In genomic region chr3:98592345-98592935, GRCh38 we compare ENCODE assay signal across 8 cellular contexts. TPM values are rescaled to one million over a fixed set of nuclear protein-coding genes. Genes with fewer than 3 reads are reported as not detected.
DNase-seq lines count a peak whose midpoint lies in the region; ATAC-seq and TF ChIP-seq lines count a peak whose summit lies in the region.

No MANE protein-coding gene starts in this region.

- no peaks in the 10 kb centered on the region for H3K9me3 Mint-ChIP-seq in activated T-helper 17 cell treated with anti-CD3 and anti-CD28 coated beads, Interleukin-2, amount 50 U/mL, for 72 hours
- no peaks in the 10 kb centered on the region for H3K9me3 Mint-ChIP-seq in stimulated activated naive CD8-positive, alpha-beta T cell treated with anti-CD3 and anti-CD28 coated beads, Interleukin-15, amount 100 ng/mL, for 72 hours

- DNase-seq in HL-60 (ENCODE audit: low read depth in 1 of 2, low spot score in 1 of 2) (no peak), AG08396 (ENCODE audit: low spot score) (no peak), NCI-H1105 treated with DMSO at 0.1 percent for 48 hours (lab: John Stamatoyannopoulos, UW) (no peak)
- no peak for DNase-seq in stimulated activated naive CD8-positive, alpha-beta T cell treated with anti-CD3 and anti-CD28 coated beads, Interleukin-15, amount 100 ng/mL, for 72 hours

- H3K4me3 ChIP-seq in HL-60 (replicated peaks; ENCODE audit: insufficient read depth, low read length): peak overlapping the region; percentile 87
- H3K4me3 ChIP-seq in iPS-18c (ENCODE audit: insufficient read depth, low read depth, low read length): peak overlapping the region; percentile 76

- no peak overlapping the region for H3K27ac ChIP-seq in HL-60 (replicated peaks)

- peaks cover 62% of the 10 kb centered on the region for H3K36me3 Mint-ChIP-seq in activated T-helper 17 cell treated with anti-CD3 and anti-CD28 coated beads, Interleukin-2, amount 50 U/mL, for 72 hours (ENCODE audit: low read depth)

- H3K27me3 ChIP-seq in HL-60 (ENCODE audit: insufficient read depth, poor library complexity, severe bottlenecking): no peaks in the 10 kb centered on the region

- peak overlapping the region; percentile 94 for H3K4me3 Mint-ChIP-seq in activated T-helper 17 cell treated with anti-CD3 and anti-CD28 coated beads, Interleukin-2, amount 50 U/mL, for 72 hours
- peak overlapping the region; percentile 91 to 98 for H3K4me3 Mint-ChIP-seq in stimulated activated naive CD8-positive, alpha-beta T cell treated with anti-CD3 and anti-CD28 coated beads, Interleukin-15, amount 100 ng/mL, for 72 hours

- TF ChIP-seq CTCF in HL-60 (IDR thresholded peaks at IDR 0.05; ENCODE audit: insufficient read depth, low read length): no peak

- no peak for ATAC-seq in activated T-helper 17 cell treated with anti-CD3 and anti-CD28 coated beads, Interleukin-2, amount 50 U/mL, for 72 hours (replicated peaks)
- ATAC-seq in stimulated activated naive CD8-positive, alpha-beta T cell treated with anti-CD3 and anti-CD28 coated beads, Interleukin-15, amount 100 ng/mL, for 72 hours: no peak
- ATAC-seq in HG03175 (IDR thresholded peaks at IDR 0.05; ENCODE audit: unreplicated experiment) (no peak), HG03432 (IDR thresholded peaks at IDR 0.05; ENCODE audit: unreplicated experiment) (no peak)

- no peaks in the 10 kb centered on the region for H3K9me3 ChIP-seq in iPS-18c (ENCODE audit: control insufficient read depth, insufficient read depth, low read length)

- peak overlapping the region; percentile 75 for H3K27ac Mint-ChIP-seq in activated T-helper 17 cell treated with anti-CD3 and anti-CD28 coated beads, Interleukin-2, amount 50 U/mL, for 72 hours
- H3K27ac Mint-ChIP-seq in stimulated activated naive CD8-positive, alpha-beta T cell treated with anti-CD3 and anti-CD28 coated beads, Interleukin-15, amount 100 ng/mL, for 72 hours: peak overlapping the region; percentile 91 to 94

- H3K27me3 Mint-ChIP-seq in activated T-helper 17 cell treated with anti-CD3 and anti-CD28 coated beads, Interleukin-2, amount 50 U/mL, for 72 hours: no peaks in the 10 kb centered on the region
- no peaks in the 10 kb centered on the region for H3K27me3 Mint-ChIP-seq in stimulated activated naive CD8-positive, alpha-beta T cell treated with anti-CD3 and anti-CD28 coated beads, Interleukin-15, amount 100 ng/mL, for 72 hours

- H3K4me1 Mint-ChIP-seq in activated T-helper 17 cell treated with anti-CD3 and anti-CD28 coated beads, Interleukin-2, amount 50 U/mL, for 72 hours: peaks cover 17% of the 10 kb centered on the region
- peaks cover 58% of the 10 kb centered on the region for H3K4me1 Mint-ChIP-seq in stimulated activated naive CD8-positive, alpha-beta T cell treated with anti-CD3 and anti-CD28 coated beads, Interleukin-15, amount 100 ng/mL, for 72 hours

RNA-seq across cellular contexts. Expression of gene CPOX, which starts 1.0 kb away (rescaled TPM):
- total RNA-seq in activated T-helper 17 cell treated with anti-CD3 and anti-CD28 coated beads, Interleukin-2, amount 50 U/mL, for 72 hours: 10 to 100 TPM; 64.2 to 75.9 TPM
